Comparison of ENCODE assay signal across 1 cellular context in the genomic region with DNA sequence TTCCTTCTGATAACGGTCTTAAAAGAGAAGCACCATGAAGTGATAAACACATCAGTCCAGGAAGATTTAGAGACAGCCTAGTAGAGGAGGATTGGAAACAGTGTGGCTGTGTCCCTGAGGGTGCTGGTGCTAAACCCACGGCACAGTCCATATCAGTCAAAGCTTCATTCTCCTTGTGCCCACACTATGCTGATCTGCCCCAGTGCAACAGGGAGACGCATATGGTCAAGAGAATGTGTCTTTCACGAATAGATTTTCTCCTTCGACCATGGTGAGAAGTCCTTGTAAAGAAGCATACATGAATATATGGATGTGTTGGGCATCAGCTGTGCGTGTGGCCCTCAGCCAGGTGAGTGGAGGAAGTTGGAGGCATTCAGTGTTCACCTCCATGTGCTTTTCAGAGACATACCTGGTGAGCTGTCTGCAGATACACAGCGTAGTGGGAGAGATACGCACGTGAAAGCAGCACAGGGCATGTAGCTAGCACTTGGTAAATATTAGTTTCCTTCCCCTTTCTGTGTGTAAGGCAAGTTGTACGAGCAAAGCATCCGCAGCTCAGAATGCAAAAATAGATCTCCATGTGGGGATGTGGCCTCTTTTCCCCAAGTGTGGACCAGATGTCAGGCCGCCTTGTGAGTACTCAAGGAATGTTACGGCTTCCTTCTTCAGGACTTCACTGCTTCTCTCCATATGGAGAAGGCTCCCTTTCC.
TF ChIP-seq lines count a peak whose summit lies in the region.

No MANE protein-coding gene starts in this region.

TF ChIP-seq in GM12878, 131 proteins besides CTCF, POLR2A, EP300 and RAD21:
- no peak for TF ChIP-seq ZZZ3 (IDR thresholded peaks at IDR 0.05; ENCODE audit: control insufficient read depth, insufficient read length, low read depth)
- TF ChIP-seq RUNX3 (IDR thresholded peaks at IDR 0.05; ENCODE audit: low read length) = no peak
- TF ChIP-seq SRF (IDR thresholded peaks at IDR 0.05; ENCODE audit: low read depth in 2 of 2, low read length in 2 of 2) = no peak
- TF ChIP-seq SMC3 (IDR thresholded peaks at IDR 0.05; ENCODE audit: borderline replicate concordance, low read length) = no peak
- no peak for TF ChIP-seq YBX1 (IDR thresholded peaks at IDR 0.05)
